In the genomic region with DNA sequence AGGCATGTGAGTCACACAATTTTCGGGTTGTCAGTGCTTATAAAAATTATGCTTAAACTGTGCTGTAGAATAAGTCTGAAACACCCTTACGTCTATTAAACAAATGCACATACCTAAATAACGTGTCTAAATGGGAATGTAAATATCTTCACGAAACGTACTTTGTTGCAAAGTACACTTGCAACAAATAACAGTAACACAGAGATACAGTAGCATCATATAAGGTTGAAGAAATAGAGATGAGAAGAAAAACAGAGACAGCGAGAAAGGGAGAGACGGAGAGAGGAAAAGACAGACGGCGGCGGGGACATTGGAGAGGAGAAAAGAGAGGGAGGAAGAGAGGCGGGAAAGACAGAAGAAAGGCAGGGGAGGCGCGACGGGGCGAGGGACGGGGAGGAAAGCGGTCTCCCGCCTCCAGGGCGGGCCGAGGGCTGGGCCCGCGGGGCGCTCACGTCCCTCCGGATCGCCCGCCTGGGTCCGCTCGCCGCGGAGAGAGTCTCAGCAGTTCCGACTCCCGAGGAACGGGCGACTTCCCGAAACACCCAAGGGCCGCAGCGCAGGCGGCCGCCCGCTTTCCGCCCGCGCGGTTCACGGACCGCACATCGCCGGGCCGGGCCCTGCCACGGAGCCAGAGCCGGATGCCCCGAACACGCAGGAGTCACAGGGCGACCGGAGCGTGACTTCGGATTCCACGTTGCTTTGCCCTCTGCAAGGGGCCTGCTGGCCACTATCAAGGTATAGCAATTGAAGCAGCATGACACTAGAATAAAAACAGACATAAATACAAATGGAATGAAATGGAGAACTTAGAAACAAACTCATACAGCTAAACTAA, we compare ENCODE assay signal across 8 cellular contexts.
A peak's percentile ranks its signal among the peaks of the same experiment; 100 is the strongest.
DNase-seq lines count a peak whose midpoint lies in the region; ATAC-seq and TF ChIP-seq lines count a peak whose summit lies in the region.

No MANE protein-coding gene starts in this region.

- no peak for DNase-seq in activated T-cell treated with anti-CD3 and anti-CD28 coated beads, Interleukin-2, amount 50 U/mL, for 4 hours
- DNase-seq in activated T-cell treated with anti-CD3 and anti-CD28 coated beads for 4 hours (no peak), dorsolateral prefrontal cortex (no peak), left lobe of liver (ENCODE audit: low spot score) (no peak), testis (peak; percentile 25), NCI-H1694 (lab: John Stamatoyannopoulos, UW) (no peak), NCI-H1417 treated with DMSO at 0.1 percent for 48 hours (lab: John Stamatoyannopoulos, UW) (no peak), amniotic stem cell (lab: John Stamatoyannopoulos, UW) (no peak)

- 7% methylated on average over 52 to 57 of the region's 59 CpGs for WGBS in testis, 2 donors

- peaks cover 15% of the 10 kb centered on the region for H3K9me3 Mint-ChIP-seq in activated T-cell treated with anti-CD3 and anti-CD28 coated beads, Interleukin-2, amount 50 U/mL, for 4 hours

- no peak for TF ChIP-seq POLR2A in testis (IDR thresholded peaks at IDR 0.05)

- H3K36me3 Mint-ChIP-seq in activated T-cell treated with anti-CD3 and anti-CD28 coated beads, Interleukin-2, amount 50 U/mL, for 4 hours (ENCODE audit: insufficient read depth): peaks cover 2% of the 10 kb centered on the region

- H3K4me3 Mint-ChIP-seq in activated T-cell treated with anti-CD3 and anti-CD28 coated beads, Interleukin-2, amount 50 U/mL, for 4 hours: peak overlapping the region; percentile 35

- no peak overlapping the region for H3K27ac ChIP-seq in dorsolateral prefrontal cortex
- no peak overlapping the region for H3K27ac ChIP-seq in testis

- TF ChIP-seq CTCF in dorsolateral prefrontal cortex (IDR thresholded peaks at IDR 0.05 in 54 of 56, conservative IDR thresholded peaks at IDR 0.05 in 2 of 56; ENCODE audit: low read depth in 1 of 56, partially characterized antibody in 56 of 56) (no peak), testis (IDR thresholded peaks at IDR 0.05) (no peak)

- H3K4me1 ChIP-seq in testis: no peaks in the 10 kb centered on the region

- peaks cover 10% of the 10 kb centered on the region for H3K4me1 Mint-ChIP-seq in activated T-cell treated with anti-CD3 and anti-CD28 coated beads, Interleukin-2, amount 50 U/mL, for 4 hours (ENCODE audit: low read depth)

- intact Hi-C loops in dorsolateral prefrontal cortex (cut with DNase I): no loop called here
- intact Hi-C loops in testis (cut with DNase I; ENCODE audit: low total_unique reads): no loop called here

- H3K9me3 ChIP-seq in testis: no peaks in the 10 kb centered on the region

- peaks cover 0 to 74% (median 55%) of the 10 kb centered on the region in 45 donors for H3K27me3 ChIP-seq in dorsolateral prefrontal cortex
- peaks cover 6% of the 10 kb centered on the region for H3K27me3 ChIP-seq in testis

- ATAC-seq in activated T-cell treated with anti-CD3 and anti-CD28 coated beads, Interleukin-2, amount 50 U/mL, for 4 hours: peak in 1 of 2 donors; percentile 14
- ATAC-seq in left lobe of liver: peak; percentile 41

- no peaks in the 10 kb centered on the region for H3K36me3 ChIP-seq in testis (ENCODE audit: low read depth, missing control alignments)

- H3K4me3 ChIP-seq in dorsolateral prefrontal cortex: peak overlapping the region in 30 of 59 donors; percentile 1 to 48 (median 20)
- peak overlapping the region; percentile 29 to 39 for H3K4me3 ChIP-seq in testis

- H3K27me3 Mint-ChIP-seq in activated T-cell treated with anti-CD3 and anti-CD28 coated beads, Interleukin-2, amount 50 U/mL, for 4 hours (ENCODE audit: low read depth): peaks cover 50% of the 10 kb centered on the region
